In the genomic region with DNA sequence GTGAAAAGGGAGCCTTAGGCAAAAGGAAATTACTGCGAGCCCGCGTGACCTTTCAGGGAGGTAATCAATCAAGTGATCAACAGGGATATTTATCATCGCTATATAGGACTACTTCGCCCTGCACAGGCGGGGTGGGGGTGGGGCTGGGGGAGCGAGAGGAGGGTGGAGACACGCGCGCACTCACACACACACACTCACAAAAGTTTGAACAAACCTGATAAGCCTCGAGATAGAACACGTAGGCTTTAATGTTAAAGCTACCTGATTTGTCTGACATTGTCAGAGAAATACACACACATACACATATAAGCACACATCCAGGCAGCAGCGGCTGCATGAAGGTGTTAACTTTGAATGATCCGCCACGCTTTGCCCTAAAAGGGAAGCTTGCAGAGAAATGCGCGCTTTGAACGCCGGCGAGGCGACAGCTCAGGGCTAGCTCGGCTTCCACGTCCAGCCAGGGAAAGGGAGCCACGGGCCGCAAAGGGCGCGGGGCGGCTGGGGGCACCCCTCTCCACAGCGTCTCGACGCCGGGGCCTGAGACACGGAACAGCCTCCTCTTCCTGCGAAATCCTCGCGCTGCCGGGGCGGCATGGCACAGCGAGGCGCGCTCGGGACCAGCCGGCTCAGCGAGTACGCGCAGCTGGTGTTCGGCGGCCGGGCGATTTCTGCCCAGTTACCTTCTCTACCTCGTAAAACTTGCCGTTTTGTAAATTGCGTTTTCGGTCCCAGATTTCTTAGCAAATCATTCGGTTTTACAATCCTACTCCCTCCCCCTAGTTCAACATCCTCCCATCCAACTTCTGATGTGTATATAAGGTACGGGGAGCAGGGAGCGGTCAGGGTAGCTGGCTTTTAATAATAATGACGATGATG, we compare ENCODE assay signal across 9 cellular contexts. TPM values are rescaled to one million over a fixed set of nuclear protein-coding genes. Genes with fewer than 3 reads are reported as not detected.
DNase-seq lines count a peak whose midpoint lies in the region; ATAC-seq and TF ChIP-seq lines count a peak whose summit lies in the region.
"Had no signal": no experiment of that assay in that cellular context is flagged by ENCODE, and none has a peak within 500 bp of the region (broad histone marks: within the 10 kb centered on the region; RNA-seq: fewer than 3 reads in every experiment).

No MANE protein-coding gene starts in this region.

- no TSS peak for BruUV-seq in A673 (replicated peaks; lab: Mats Ljungman, UMichigan)

- POLR2A ChIA-PET in A673 (lab: Charles Lee; ENCODE audit: low non-redundant PET), result no interaction called here

- H3K4me3 ChIP-seq in A673 (ENCODE audit: low read depth, low read length, poor library complexity, severe bottlenecking), result peak overlapping the region; percentile 21
- peak overlapping the region; percentile 21 to 45 (median 38) for H3K4me3 ChIP-seq in breast epithelium
- H3K4me3 ChIP-seq in right lobe of liver, result peak overlapping the region; percentile 5 to 30 (median 7)
- H3K4me3 ChIP-seq in tibial artery, result peak overlapping the region; percentile 36 to 54

- H3K4me1 ChIP-seq in A673 (ENCODE audit: insufficient read depth, low read length, poor library complexity, severe bottlenecking), result peaks cover 16% of the 10 kb centered on the region
- H3K4me1 ChIP-seq in breast epithelium, result no peaks in the 10 kb centered on the region
- peaks cover 0 to 14% (median 3%) of the 10 kb centered on the region in 4 donors for H3K4me1 ChIP-seq in right lobe of liver
- peaks cover 0 to 27% (median 24%) of the 10 kb centered on the region in 4 donors for H3K4me1 ChIP-seq in tibial artery

- DNase-seq in A673 (ENCODE audit: low spot score) (peak; percentile 24), NCI-H2227 (lab: John Stamatoyannopoulos, UW; ENCODE audit: unreplicated experiment) (peak; percentile 28), breast epithelium (ENCODE audit: low spot score in 2 of 2) (no peak), right lobe of liver (peak in 2 of 3 donors; percentile 30 to 56), tibial artery (no peak), activated gamma-delta T cell treated with Interleukin-2 at 50 U/mL for 16 hours (no peak), HCEC 1CT (no peak)

- H3K27ac ChIP-seq in A673 (ENCODE audit: low read depth, low read length, poor library complexity, severe bottlenecking), result no peak overlapping the region
- H3K27ac ChIP-seq in breast epithelium, result no peak overlapping the region
- no peak overlapping the region for H3K27ac ChIP-seq in right lobe of liver
- H3K27ac ChIP-seq in tibial artery, result peak overlapping the region in 1 of 2 donors; percentile 29
- H3K27ac ChIP-seq: epithelial cell of prostate had no signal

- peaks cover 97% of the 10 kb centered on the region for H3K27me3 ChIP-seq in A673 (replicated peaks; ENCODE audit: insufficient read depth, low read depth, low read length, poor library complexity)
- peaks cover 0 to 83% of the 10 kb centered on the region in 2 donors for H3K27me3 ChIP-seq in breast epithelium
- peaks cover 4 to 46% of the 10 kb centered on the region in 2 donors for H3K27me3 ChIP-seq in right lobe of liver
- peaks cover 3 to 83% of the 10 kb centered on the region in 2 donors for H3K27me3 ChIP-seq in tibial artery

- TF ChIP-seq CTCF in A673 (conservative IDR thresholded peaks at IDR 0.05; ENCODE audit: low read depth, low read length) (no peak), breast epithelium (IDR thresholded peaks at IDR 0.05) (no peak), right lobe of liver (IDR thresholded peaks at IDR 0.05) (no peak), tibial artery (IDR thresholded peaks at IDR 0.05) (no peak)

- ATAC-seq in GM18505 (IDR thresholded peaks at IDR 0.05; ENCODE audit: unreplicated experiment) (peak; percentile 24), right lobe of liver (peak; percentile 37 to 54 (median 44))

- intact Hi-C loops in A673 (cut with micrococcal nuclease; ENCODE audit: unreplicated experiment) (loop anchor here (2.0 to 10.0 kb wide), 6 partner anchors 374 to 801 kb away; no protein-coding TSS in a partner anchor), breast epithelium (cut with DNase I; ENCODE audit: low total_unique reads) (no loop called here), right lobe of liver (cut with DNase I) (no loop called here), tibial artery (cut with DNase I; ENCODE audit: low total_unique reads) (no loop called here)

- CTCF ChIA-PET in A673 (lab: Charles Lee), result interaction anchor here (1.1 to 1.3 kb wide), 2 partner anchors 523 to 803 kb away, joined by 6 to 13 read pairs; no protein-coding TSS in a partner anchor

- H3K9me3 ChIP-seq in A673 (ENCODE audit: low read depth, low read length, poor library complexity, severe bottlenecking) (no peaks in the 10 kb centered on the region), breast epithelium (peaks cover 4 to 8% of the 10 kb centered on the region in 2 donors), right lobe of liver (no peaks in the 10 kb centered on the region), tibial artery (peaks cover 0 to 2% (median 0%) of the 10 kb centered on the region in 3 donors)

- no peak for TF ChIP-seq POLR2A in GM18505 (IDR thresholded peaks at IDR 0.05; ENCODE audit: borderline replicate concordance, extremely low read depth, insufficient read depth, insufficient read length)
- no peak for TF ChIP-seq POLR2A in breast epithelium (IDR thresholded peaks at IDR 0.05)
- TF ChIP-seq POLR2A in right lobe of liver (IDR thresholded peaks at IDR 0.05), result no peak

- 2% methylated on average over 22 of the region's 58 CpGs for WGBS in right lobe of liver (ENCODE audit: insufficient coverage, low coverage, low lambda C conversion rate, missing lambda C conversion rate)

- H3K36me3 ChIP-seq in A673 (ENCODE audit: insufficient read depth, low read length, poor library complexity, severe bottlenecking) (no peaks in the 10 kb centered on the region), breast epithelium (no peaks in the 10 kb centered on the region), right lobe of liver (no peaks in the 10 kb centered on the region), tibial artery (no peaks in the 10 kb centered on the region)

RNA-seq across cellular contexts. Expression of a gene that starts 4.8 kb away (rescaled TPM):
- total RNA-seq in A673 (2021) (not detected in 2 replicates), breast epithelium (10 to 100 TPM in 2 of 3 donors, 1 to 10 TPM in 1; 7.5 to 21.6 (median 13.9) TPM), right lobe of liver (1 to 10 TPM; 1.1 to 2.9 (median 1.8) TPM)

Comparison
In these comparisons a context has a peak if more than half of its experiments do, and no peak if none do; other contexts are left out.
1. DNase-seq: peak in A673 (single experiment), NCI-H2227 (single experiment) and right lobe of liver (2 of 3); none in breast epithelium (0 of 2), tibial artery (0 of 2), activated gamma-delta T cell treated with Interleukin-2 at 50 U/mL for 16 hours (single experiment) and HCEC 1CT (single experiment).
2. Peak in every context shown above with its lines, with median percentiles within 50 percentile points of each other: H3K4me3 ChIP-seq.